ENCODE assay signal across 17 cellular contexts in the genomic region with DNA sequence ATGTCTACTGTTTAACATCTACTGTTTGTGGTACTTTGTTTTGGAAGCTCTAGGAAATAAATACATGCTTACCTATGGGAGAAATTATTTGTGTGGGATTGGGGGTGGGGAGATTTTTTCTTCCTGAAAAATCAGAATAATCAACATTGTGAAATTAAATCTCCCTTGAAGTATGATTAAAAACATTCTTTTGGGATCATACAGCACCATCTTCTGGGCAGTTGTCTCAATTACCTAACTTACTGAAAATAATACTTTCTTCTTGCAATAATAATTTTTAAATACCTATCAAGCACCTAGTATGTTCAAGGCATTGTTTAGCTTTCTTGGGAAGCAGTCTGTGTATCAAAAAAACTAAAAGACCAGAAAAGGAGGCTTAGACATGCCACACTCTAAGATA.
DNase-seq lines count a peak whose midpoint lies in the region; ATAC-seq and TF ChIP-seq lines count a peak whose summit lies in the region.
"Had no signal": no experiment of that assay in that cellular context is flagged by ENCODE, and none has a peak within 500 bp of the region (broad histone marks: within the 10 kb centered on the region; RNA-seq: fewer than 3 reads in every experiment).

No MANE protein-coding gene starts in this region.

- TF ChIP-seq RAD21 in SK-N-SH (IDR thresholded peaks at IDR 0.05; ENCODE audit: low read length), result peak; percentile 51

- no peaks in the 10 kb centered on the region for H3K27me3 ChIP-seq in SK-N-SH (ENCODE audit: insufficient read depth)
- H3K27me3 ChIP-seq in smooth muscle cell (ENCODE audit: low read depth), result no peaks in the 10 kb centered on the region

- no peaks in the 10 kb centered on the region for H3F3A ChIP-seq in SK-N-SH (replicated peaks; ENCODE audit: insufficient read depth)
- no peaks in the 10 kb centered on the region for H3F3A ChIP-seq in smooth muscle cell (ENCODE audit: low read depth)

- TF ChIP-seq CTCF in SK-N-SH (IDR thresholded peaks at IDR 0.05), result peak; percentile 37; the same call in 1 of the 2 replicates
- TF ChIP-seq CTCF in fibroblast of mammary gland (conservative IDR thresholded peaks at IDR 0.05; ENCODE audit: control insufficient read depth, insufficient read depth, low read depth, low read length), result no peak
- peak; percentile 35 for TF ChIP-seq CTCF in smooth muscle cell (IDR thresholded peaks at IDR 0.05; ENCODE audit: borderline replicate concordance, insufficient read depth, poor library complexity, severe bottlenecking)

- H4K20me1 ChIP-seq in SK-N-SH (ENCODE audit: insufficient read depth) (no peaks in the 10 kb centered on the region), smooth muscle cell (ENCODE audit: low read depth) (no peaks in the 10 kb centered on the region)

- ATAC-seq in SK-N-SH treated with all-trans-retinoic acid at 6 μM for 48 hours (no peak), HG03565 (IDR thresholded peaks at IDR 0.05; ENCODE audit: unreplicated experiment) (no peak), GM21360 (IDR thresholded peaks at IDR 0.05; ENCODE audit: unreplicated experiment) (no peak)
- ATAC-seq: esophagus mucosa, natural killer cell had no signal

- H3K9ac ChIP-seq in SK-N-SH, result no peak overlapping the region
- H3K9ac ChIP-seq in smooth muscle cell (ENCODE audit: low read depth), result no peak overlapping the region
- H3K9ac ChIP-seq: KMS-11 had no signal

- no peaks in the 10 kb centered on the region for H3K9me3 ChIP-seq in SK-N-SH
- no peaks in the 10 kb centered on the region for H3K9me3 ChIP-seq in smooth muscle cell (replicated peaks; ENCODE audit: low read depth)
- H3K9me3 ChIP-seq: SJSA1 had no signal

- H3K27ac ChIP-seq in SK-N-SH (ENCODE audit: low read depth in 2 of 2, low read length in 1 of 2) (no peak overlapping the region), smooth muscle cell (ENCODE audit: low read depth) (no peak overlapping the region)
- H3K27ac ChIP-seq: KMS-11, SJSA1 had no signal

- DNase-seq in SK-N-SH (no peak), RKO (ENCODE audit: low spot score) (peak; percentile 39), fibroblast of mammary gland (ENCODE audit: low read depth) (peak; percentile 5), smooth muscle cell (lab: John Stamatoyannopoulos, UW; ENCODE audit: unreplicated experiment) (no peak), activated gamma-delta T cell treated with Interleukin-2 at 50 U/mL for 16 hours (no peak)
- DNase-seq: activated B cell treated with CpG ODN at 0.5 μM for 24 hours; activated T-cell treated with anti-CD3 and anti-CD28 coated beads, Interleukin-2, amount 50 U/mL, for 48 hours; aorta; natural killer cell; NCI-H226; stimulated activated CD4-positive, alpha-beta T cell treated with anti-CD3 and anti-CD28 coated beads, Interleukin-12 subunit alpha, Interleukin-12 subunit beta, amount 100 ng/mL, for 4 hours had no signal

- POLR2A ChIA-PET in SK-N-SH (lab: Yijun Ruan, JAX), result no interaction called here

- H3K79me2 ChIP-seq in SK-N-SH (ENCODE audit: insufficient read depth) (no peaks in the 10 kb centered on the region), smooth muscle cell (ENCODE audit: low read depth) (no peaks in the 10 kb centered on the region)

- TF ChIP-seq EP300 in SK-N-SH (IDR thresholded peaks at IDR 0.05; ENCODE audit: borderline replicate concordance in 1 of 2, low read depth in 1 of 2, low read length in 1 of 2), result no peak

- no peaks in the 10 kb centered on the region; a peak in 2 of 4 replicates for H3K4me1 ChIP-seq in SK-N-SH (ENCODE audit: control insufficient read depth in 1 of 2, insufficient read depth in 2 of 2, low read depth in 1 of 2, low read length in 1 of 2)
- no peaks in the 10 kb centered on the region for H3K4me1 ChIP-seq in smooth muscle cell (ENCODE audit: low read depth)
- H3K4me1 ChIP-seq: SJSA1 had no signal

- H3K36me3 ChIP-seq in SK-N-SH (replicated peaks in 1 of 2; ENCODE audit: control insufficient read depth in 1 of 2, insufficient read depth in 2 of 2, low read length in 1 of 2) (no peaks in the 10 kb centered on the region), smooth muscle cell (ENCODE audit: low read depth) (no peaks in the 10 kb centered on the region)
- H3K36me3 ChIP-seq: SJSA1 had no signal

- H3K4me2 ChIP-seq in SK-N-SH, result no peak overlapping the region
- H3K4me2 ChIP-seq in smooth muscle cell, result no peak overlapping the region
- H3K4me2 ChIP-seq: KMS-11 had no signal

- no peak overlapping the region for H2AFZ ChIP-seq in SK-N-SH (ENCODE audit: low read depth)
- H2AFZ ChIP-seq in smooth muscle cell (ENCODE audit: low read depth), result no peak overlapping the region

- no peak overlapping the region for H3K4me3 ChIP-seq in SK-N-SH (ENCODE audit: low read depth in 2 of 2, low read length in 1 of 2)
- no peak overlapping the region for H3K4me3 ChIP-seq in fibroblast of mammary gland (ENCODE audit: control insufficient read depth, low read depth, low read length)
- H3K4me3 ChIP-seq in smooth muscle cell, result no peak overlapping the region
- H3K4me3 ChIP-seq: SJSA1 had no signal

- H3K9me2 ChIP-seq in SK-N-SH, result no peaks in the 10 kb centered on the region

- CTCF ChIA-PET in SK-N-SH (lab: Yijun Ruan, JAX), result interaction anchor here (0.9 to 1.3 kb wide), 4 partner anchors 11 to 203 kb away, joined by 3 to 6 read pairs (median 4); no protein-coding TSS in a partner anchor

TF ChIP-seq in SK-N-SH, 30 proteins besides CTCF, POLR2A, EP300 and RAD21 (continues in another document):
- no peak for TF ChIP-seq GABPA (IDR thresholded peaks at IDR 0.05; ENCODE audit: low read depth)
- no peak for TF ChIP-seq TEAD4 (IDR thresholded peaks at IDR 0.05; ENCODE audit: borderline replicate concordance, insufficient read depth)
- no peak for TF ChIP-seq JUND (IDR thresholded peaks at IDR 0.05)
- TF ChIP-seq, protein P1, sequence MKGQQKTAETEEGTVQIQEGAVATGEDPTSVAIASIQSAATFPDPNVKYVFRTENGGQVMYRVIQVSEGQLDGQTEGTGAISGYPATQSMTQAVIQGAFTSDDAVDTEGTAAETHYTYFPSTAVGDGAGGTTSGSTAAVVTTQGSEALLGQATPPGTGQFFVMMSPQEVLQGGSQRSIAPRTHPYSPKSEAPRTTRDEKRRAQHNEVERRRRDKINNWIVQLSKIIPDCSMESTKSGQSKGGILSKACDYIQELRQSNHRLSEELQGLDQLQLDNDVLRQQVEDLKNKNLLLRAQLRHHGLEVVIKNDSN (IDR thresholded peaks at IDR 0.05; ENCODE audit: borderline replicate concordance, low read depth), result no peak
- TF ChIP-seq FOXM1 (IDR thresholded peaks at IDR 0.05; ENCODE audit: low read depth), result no peak
- TF ChIP-seq POLR2AphosphoS5 (IDR thresholded peaks at IDR 0.05; ENCODE audit: low read depth, low read length), result no peak
- TF ChIP-seq, protein P2, sequence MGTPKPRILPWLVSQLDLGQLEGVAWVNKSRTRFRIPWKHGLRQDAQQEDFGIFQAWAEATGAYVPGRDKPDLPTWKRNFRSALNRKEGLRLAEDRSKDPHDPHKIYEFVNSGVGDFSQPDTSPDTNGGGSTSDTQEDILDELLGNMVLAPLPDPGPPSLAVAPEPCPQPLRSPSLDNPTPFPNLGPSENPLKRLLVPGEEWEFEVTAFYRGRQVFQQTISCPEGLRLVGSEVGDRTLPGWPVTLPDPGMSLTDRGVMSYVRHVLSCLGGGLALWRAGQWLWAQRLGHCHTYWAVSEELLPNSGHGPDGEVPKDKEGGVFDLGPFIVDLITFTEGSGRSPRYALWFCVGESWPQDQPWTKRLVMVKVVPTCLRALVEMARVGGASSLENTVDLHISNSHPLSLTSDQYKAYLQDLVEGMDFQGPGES (IDR thresholded peaks at IDR 0.05; ENCODE audit: low read depth, low read length), result no peak
- TF ChIP-seq NFIC (IDR thresholded peaks at IDR 0.05; ENCODE audit: borderline replicate concordance), result no peak
- TF ChIP-seq GATA2 (CRISPR knock-in tag; IDR thresholded peaks at IDR 0.05), result no peak
- no peak for TF ChIP-seq FOSL2 (IDR thresholded peaks at IDR 0.05; ENCODE audit: borderline replicate concordance, low read depth)
- TF ChIP-seq CHD2 (IDR thresholded peaks at IDR 0.05; ENCODE audit: low read length, partially characterized antibody), result no peak

TF ChIP-seq in SK-N-SH treated with all-trans-retinoic acid at 6 μM for 48 hours, 23 proteins besides CTCF, POLR2A, EP300 and RAD21:
- TF ChIP-seq CSDC2 (CRISPR knock-in tag; IDR thresholded peaks at IDR 0.05) (no peak), BACH2 (CRISPR knock-in tag; IDR thresholded peaks at IDR 0.05; ENCODE audit: borderline replicate concordance) (no peak)

Comparison
In these comparisons a context has a peak if more than half of its experiments do, and no peak if none do; other contexts are left out.
1. DNase-seq: peak in RKO (single experiment) and fibroblast of mammary gland (single experiment); none in SK-N-SH (single experiment), smooth muscle cell (single experiment) and activated gamma-delta T cell treated with Interleukin-2 at 50 U/mL for 16 hours (single experiment).